In the genomic region with DNA sequence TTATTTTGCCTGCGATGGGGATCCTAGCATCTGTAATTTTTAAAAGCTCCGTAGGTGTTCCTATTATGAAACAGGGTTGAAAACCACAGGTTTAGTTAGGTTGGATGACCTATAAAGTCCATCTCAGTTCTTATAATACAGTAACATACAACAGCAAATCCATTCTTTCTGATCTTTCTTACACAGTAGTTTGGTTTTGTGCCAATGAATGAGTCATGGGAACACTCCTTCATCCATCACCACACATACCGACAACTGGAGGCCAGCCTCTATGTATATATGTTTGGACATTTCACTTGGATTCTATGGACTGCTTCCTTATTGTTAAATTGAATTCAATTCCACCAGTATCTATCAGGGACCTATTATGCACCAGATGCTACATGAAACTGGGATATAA, we compare ENCODE assay signal across 14 cellular contexts.
A peak's percentile ranks its signal among the peaks of the same experiment; 100 is the strongest.
DNase-seq lines count a peak whose midpoint lies in the region; ATAC-seq, FAIRE-seq and TF ChIP-seq lines count a peak whose summit lies in the region.
"Had no signal": no experiment of that assay in that cellular context is flagged by ENCODE, and none has a peak within 500 bp of the region (broad histone marks: within the 10 kb centered on the region; RNA-seq: fewer than 3 reads in every experiment).

No MANE protein-coding gene starts in this region.

- peak; percentile 34 for DNase-seq in H54 (ENCODE audit: insufficient read length, low spot score)
- DNase-seq in PC-3: peak; percentile 91
- peak; percentile 65 for DNase-seq in epithelial cell of prostate (ENCODE audit: low read depth, low spot score)
- DNase-seq in myocyte (ENCODE audit: low read depth): peak; percentile 34
- no peak for DNase-seq in NCI-H146 treated with DMSO at 0.1 percent for 48 hours (lab: John Stamatoyannopoulos, UW; ENCODE audit: unreplicated experiment)
- DNase-seq in CD8-positive, alpha-beta memory T cell: no peak
- DNase-seq in T-helper 2 cell treated with Interferon-gamma antibody and Interleukin-4, amounts not matched to agents 5 μg/mL and 100 μg/mL, for 36 hours (ENCODE audit: low spot score): no peak
- DNase-seq: naive B cell; NCI-H1105 treated with DMSO at 0.1 percent for 48 hours; stimulated activated naive CD4-positive, alpha-beta T cell had no signal

- H3K4me3 ChIP-seq in PC-3 (ENCODE audit: low read length): no peak overlapping the region
- no peak overlapping the region for H3K4me3 ChIP-seq in CD8-positive, alpha-beta memory T cell (ENCODE audit: low read length)
- H3K4me3 ChIP-seq: HAP-1 had no signal

- H3K27ac ChIP-seq in PC-3 (ENCODE audit: low read length) (no peak overlapping the region), epithelial cell of prostate (no peak overlapping the region)
- H3K27ac ChIP-seq in CD8-positive, alpha-beta memory T cell (ENCODE audit: low read depth, low read length): no peak overlapping the region

- intact Hi-C loops in PC-3 (cut with micrococcal nuclease): no loop called here

- no peak for TF ChIP-seq CTCF in PC-3 (conservative IDR thresholded peaks at IDR 0.05; ENCODE audit: low read depth, low read length)

- no peaks in the 10 kb centered on the region for H3K36me3 ChIP-seq in PC-3 (ENCODE audit: low read depth, low read length)
- H3K36me3 ChIP-seq in CD8-positive, alpha-beta memory T cell (ENCODE audit: insufficient read depth, low read length): no peaks in the 10 kb centered on the region
- H3K36me3 ChIP-seq: HAP-1 had no signal

- no peak overlapping the region for H3K27ac Mint-ChIP-seq in CD8-positive, alpha-beta memory T cell
- H3K27ac Mint-ChIP-seq in T-helper 2 cell treated with Interferon-gamma antibody and Interleukin-4, amounts not matched to agents 5 μg/mL and 100 μg/mL, for 36 hours: no peak overlapping the region
- H3K27ac Mint-ChIP-seq: activated T-helper 17 cell treated with anti-CD3 and anti-CD28 coated beads, Interleukin-2, amount 50 U/mL, for 72 hours; naive B cell had no signal

- peaks cover 0 to 18% (median 9%) of the 10 kb centered on the region in 3 donors for H3K36me3 Mint-ChIP-seq in CD8-positive, alpha-beta memory T cell
- no peaks in the 10 kb centered on the region for H3K36me3 Mint-ChIP-seq in T-helper 2 cell treated with Interferon-gamma antibody and Interleukin-4, amounts not matched to agents 5 μg/mL and 100 μg/mL, for 36 hours (ENCODE audit: low read depth)

- CTCF ChIA-PET in PC-3 (lab: Charles Lee): no interaction called here
- CTCF ChIA-PET in CD8-positive, alpha-beta memory T cell (lab: Charles Lee): no interaction called here

- no peaks in the 10 kb centered on the region for H3F3A ChIP-seq in PC-3 (ENCODE audit: low read length, unreplicated experiment)

- H3K79me2 ChIP-seq in PC-3 (ENCODE audit: low read length): no peaks in the 10 kb centered on the region

- FAIRE-seq in H54 (lab: Jason Lieb, UNC): peak; percentile 94

- no peaks in the 10 kb centered on the region for H3K9me3 ChIP-seq in PC-3 (ENCODE audit: low read length)
- no peaks in the 10 kb centered on the region for H3K9me3 ChIP-seq in CD8-positive, alpha-beta memory T cell (ENCODE audit: low read length)
- H3K9me3 ChIP-seq: HAP-1 had no signal

- no peak overlapping the region for H3K4me2 ChIP-seq in PC-3 (ENCODE audit: low read length)

- H3K4me1 ChIP-seq in PC-3 (ENCODE audit: insufficient read depth, low read length): peaks cover 10% of the 10 kb centered on the region
- H3K4me1 ChIP-seq in CD8-positive, alpha-beta memory T cell (ENCODE audit: insufficient read depth, low read length): no peaks in the 10 kb centered on the region
- H3K4me1 ChIP-seq: HAP-1 had no signal

- no peak for TF ChIP-seq POLR2A in H54 (IDR thresholded peaks at IDR 0.05; ENCODE audit: low read depth, low read length)

- H3K4me3 Mint-ChIP-seq in CD8-positive, alpha-beta memory T cell: no peak overlapping the region
- no peak overlapping the region for H3K4me3 Mint-ChIP-seq in T-helper 2 cell treated with Interferon-gamma antibody and Interleukin-4, amounts not matched to agents 5 μg/mL and 100 μg/mL, for 36 hours
- H3K4me3 Mint-ChIP-seq: activated T-helper 17 cell treated with anti-CD3 and anti-CD28 coated beads, Interleukin-2, amount 50 U/mL, for 72 hours; central memory CD8-positive, alpha-beta T cell had no signal

- POLR2A ChIA-PET in PC-3 (lab: Charles Lee; ENCODE audit: unreplicated experiment): no interaction called here
- POLR2A ChIA-PET in CD8-positive, alpha-beta memory T cell (lab: Charles Lee): no interaction called here

- H3K9me3 Mint-ChIP-seq in CD8-positive, alpha-beta memory T cell: no peaks in the 10 kb centered on the region
- H3K9me3 Mint-ChIP-seq in T-helper 2 cell treated with Interferon-gamma antibody and Interleukin-4, amounts not matched to agents 5 μg/mL and 100 μg/mL, for 36 hours: no peaks in the 10 kb centered on the region
- H3K9me3 Mint-ChIP-seq: activated T-helper 17 cell treated with anti-CD3 and anti-CD28 coated beads, Interleukin-2, amount 50 U/mL, for 72 hours; central memory CD8-positive, alpha-beta T cell; naive B cell had no signal

- BruUV-seq in PC-3 (replicated peaks; lab: Mats Ljungman, UMichigan): no TSS peak

- no peaks in the 10 kb centered on the region for H3K4me1 Mint-ChIP-seq in CD8-positive, alpha-beta memory T cell
- no peaks in the 10 kb centered on the region for H3K4me1 Mint-ChIP-seq in T-helper 2 cell treated with Interferon-gamma antibody and Interleukin-4, amounts not matched to agents 5 μg/mL and 100 μg/mL, for 36 hours (ENCODE audit: low read depth)
- H3K4me1 Mint-ChIP-seq: activated T-helper 17 cell treated with anti-CD3 and anti-CD28 coated beads, Interleukin-2, amount 50 U/mL, for 72 hours; central memory CD8-positive, alpha-beta T cell; naive B cell had no signal

- H3K27me3 ChIP-seq in PC-3 (ENCODE audit: low read length): no peaks in the 10 kb centered on the region
- H3K27me3 ChIP-seq in CD8-positive, alpha-beta memory T cell (ENCODE audit: insufficient read depth, low read length, poor library complexity, severe bottlenecking): no peaks in the 10 kb centered on the region

- no peaks in the 10 kb centered on the region for H3K27me3 Mint-ChIP-seq in CD8-positive, alpha-beta memory T cell
- no peaks in the 10 kb centered on the region for H3K27me3 Mint-ChIP-seq in T-helper 2 cell treated with Interferon-gamma antibody and Interleukin-4, amounts not matched to agents 5 μg/mL and 100 μg/mL, for 36 hours (ENCODE audit: low read depth)
- H3K27me3 Mint-ChIP-seq: activated T-helper 17 cell treated with anti-CD3 and anti-CD28 coated beads, Interleukin-2, amount 50 U/mL, for 72 hours; central memory CD8-positive, alpha-beta T cell; naive B cell had no signal

- H2AFZ ChIP-seq in PC-3 (ENCODE audit: low read length): no peak overlapping the region

- no peaks in the 10 kb centered on the region for H4K20me1 ChIP-seq in PC-3 (ENCODE audit: low read length)

- no peaks in the 10 kb centered on the region for H3K9me2 ChIP-seq in PC-3 (replicated peaks; ENCODE audit: low read length)

- peak; percentile 90 for ATAC-seq in PC-3
- no peak for ATAC-seq in HG03135 (IDR thresholded peaks at IDR 0.05; ENCODE audit: unreplicated experiment)
- ATAC-seq: activated T-helper 17 cell treated with anti-CD3 and anti-CD28 coated beads, Interleukin-2, amount 50 U/mL, for 72 hours had no signal

- no peak overlapping the region for H3K9ac ChIP-seq in PC-3 (ENCODE audit: low read length)

Comparison
In these comparisons a context has a peak if more than half of its experiments do, and no peak if none do; other contexts are left out.
1. DNase-seq: peak in H54 (single experiment), PC-3 (single experiment), epithelial cell of prostate (single experiment) and myocyte (single experiment); none in NCI-H146 treated with DMSO at 0.1 percent for 48 hours (single experiment), CD8-positive, alpha-beta memory T cell (0 of 5) and T-helper 2 cell treated with Interferon-gamma antibody and Interleukin-4, amounts not matched to agents 5 μg/mL and 100 μg/mL, for 36 hours (single experiment).